ENCODE assay signal across 1 cellular context in the genomic region with DNA sequence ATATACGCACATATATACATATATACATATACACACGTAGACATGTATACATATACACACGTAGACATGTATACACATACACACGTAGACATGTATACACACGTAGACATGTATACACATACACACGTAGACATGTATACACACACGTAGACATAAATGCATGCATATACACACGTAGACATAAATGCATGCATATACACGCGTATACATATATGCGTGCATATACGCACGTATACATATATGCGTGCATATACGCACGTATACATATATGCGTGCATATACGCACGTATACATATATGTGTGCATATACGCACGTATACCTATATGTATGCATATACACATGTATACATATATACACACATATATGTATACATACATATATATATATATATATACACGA.
TF ChIP-seq lines count a peak whose summit lies in the region.

No MANE protein-coding gene starts in this region.

TF ChIP-seq in K562, 482 proteins besides CTCF, POLR2A, EP300 and RAD21 (continued from another document):
- TF ChIP-seq, protein P1, sequence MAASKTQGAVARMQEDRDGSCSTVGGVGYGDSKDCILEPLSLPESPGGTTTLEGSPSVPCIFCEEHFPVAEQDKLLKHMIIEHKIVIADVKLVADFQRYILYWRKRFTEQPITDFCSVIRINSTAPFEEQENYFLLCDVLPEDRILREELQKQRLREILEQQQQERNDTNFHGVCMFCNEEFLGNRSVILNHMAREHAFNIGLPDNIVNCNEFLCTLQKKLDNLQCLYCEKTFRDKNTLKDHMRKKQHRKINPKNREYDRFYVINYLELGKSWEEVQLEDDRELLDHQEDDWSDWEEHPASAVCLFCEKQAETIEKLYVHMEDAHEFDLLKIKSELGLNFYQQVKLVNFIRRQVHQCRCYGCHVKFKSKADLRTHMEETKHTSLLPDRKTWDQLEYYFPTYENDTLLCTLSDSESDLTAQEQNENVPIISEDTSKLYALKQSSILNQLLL (CRISPR knock-in tag; IDR thresholded peaks at IDR 0.05; ENCODE audit: borderline replicate concordance), result peak; percentile 94
- TF ChIP-seq HOXB6 (CRISPR knock-in tag; IDR thresholded peaks at IDR 0.05; ENCODE audit: borderline replicate concordance) (0 out of 2 replicates have a peak, but pooled peaks have one; percentile 53), ZNF140 (CRISPR knock-in tag; IDR thresholded peaks at IDR 0.05) (peak; percentile 62; the same call in 1 of the 2 replicates), SLC30A9 (CRISPR knock-in tag; IDR thresholded peaks at IDR 0.05) (peak; percentile 55; the same call in 1 of the 2 replicates), ZNF408 (CRISPR knock-in tag; IDR thresholded peaks at IDR 0.05; ENCODE audit: low read depth) (peak; percentile 79; the same call in 1 of the 2 replicates)
